In genomic region chr14:39492267-39492666, GRCh38 we compare ENCODE assay signal across 16 cellular contexts.
DNase-seq lines count a peak whose midpoint lies in the region; ATAC-seq and TF ChIP-seq lines count a peak whose summit lies in the region.
"Had no signal": no experiment of that assay in that cellular context is flagged by ENCODE, and none has a peak within 500 bp of the region (broad histone marks: within the 10 kb centered on the region; RNA-seq: fewer than 3 reads in every experiment).

No MANE protein-coding gene starts in this region.

- no peak for TF ChIP-seq CTCF in A673 (conservative IDR thresholded peaks at IDR 0.05; ENCODE audit: low read depth, low read length)
- no peak for TF ChIP-seq CTCF in astrocyte of the cerebellum (IDR thresholded peaks at IDR 0.05; ENCODE audit: low read depth, low read length, missing control alignments)
- no peak for TF ChIP-seq CTCF in GM20000 (IDR thresholded peaks at IDR 0.05; ENCODE audit: extremely low read depth, missing control alignments)

- peak; percentile 58 for DNase-seq in A673 (ENCODE audit: low spot score)
- peak; percentile 73 for DNase-seq in astrocyte of the cerebellum (ENCODE audit: low read depth)
- DNase-seq in right cardiac atrium, result no peak
- no peak for DNase-seq in GDM1 (lab: John Stamatoyannopoulos, UW)
- no peak for DNase-seq in T-helper 2 cell treated with Interferon-gamma antibody and Interleukin-4, amounts not matched to agents 5 μg/mL and 100 μg/mL, for 36 hours (ENCODE audit: low spot score)
- DNase-seq in GM20000 (ENCODE audit: low spot score), result no peak
- DNase-seq: activated CD4-positive, alpha-beta T cell treated with anti-CD3 and anti-CD28 coated beads for 1 hour; erythroblast; NCI-H1105; RPMI8226; stimulated activated naive CD8-positive, alpha-beta T cell treated with anti-CD3 and anti-CD28 coated beads, Interleukin-15, amount 100 ng/mL, for 72 hours had no signal

- H3K27me3 Mint-ChIP-seq in T-helper 2 cell treated with Interferon-gamma antibody and Interleukin-4, amounts not matched to agents 5 μg/mL and 100 μg/mL, for 36 hours (ENCODE audit: low read depth), result no peaks in the 10 kb centered on the region
- H3K27me3 Mint-ChIP-seq in activated T-helper 17 cell treated with anti-CD3 and anti-CD28 coated beads, Interleukin-2, amount 50 U/mL, for 72 hours, result no peaks in the 10 kb centered on the region
- H3K27me3 Mint-ChIP-seq: activated naive CD4-positive, alpha-beta T cell treated with anti-CD3 and anti-CD28 coated beads, Interleukin-2, amount 50 U/mL, for 24 hours; memory B cell; stimulated activated naive CD8-positive, alpha-beta T cell treated with anti-CD3 and anti-CD28 coated beads, Interleukin-15, amount 100 ng/mL, for 72 hours had no signal

- in situ Hi-C loops in astrocyte of the cerebellum (cut with HindIII; ENCODE audit: low sequenced_read_pairs), result no loop called here

- H3K4me1 Mint-ChIP-seq in T-helper 2 cell treated with Interferon-gamma antibody and Interleukin-4, amounts not matched to agents 5 μg/mL and 100 μg/mL, for 36 hours (ENCODE audit: low read depth), result no peaks in the 10 kb centered on the region
- no peaks in the 10 kb centered on the region for H3K4me1 Mint-ChIP-seq in activated T-helper 17 cell treated with anti-CD3 and anti-CD28 coated beads, Interleukin-2, amount 50 U/mL, for 72 hours
- H3K4me1 Mint-ChIP-seq: stimulated activated naive CD8-positive, alpha-beta T cell treated with anti-CD3 and anti-CD28 coated beads, Interleukin-15, amount 100 ng/mL, for 72 hours had no signal

- H3K27ac Mint-ChIP-seq in T-helper 2 cell treated with Interferon-gamma antibody and Interleukin-4, amounts not matched to agents 5 μg/mL and 100 μg/mL, for 36 hours, result no peak overlapping the region
- no peak overlapping the region for H3K27ac Mint-ChIP-seq in activated T-helper 17 cell treated with anti-CD3 and anti-CD28 coated beads, Interleukin-2, amount 50 U/mL, for 72 hours
- H3K27ac Mint-ChIP-seq: activated naive CD4-positive, alpha-beta T cell treated with anti-CD3 and anti-CD28 coated beads, Interleukin-2, amount 50 U/mL, for 24 hours; memory B cell; stimulated activated naive CD8-positive, alpha-beta T cell treated with anti-CD3 and anti-CD28 coated beads, Interleukin-15, amount 100 ng/mL, for 72 hours had no signal

- BruUV-seq in A673 (replicated peaks; lab: Mats Ljungman, UMichigan), result no TSS peak

- CTCF ChIA-PET in A673 (lab: Charles Lee), result no interaction called here

- no peak overlapping the region for H3K27ac ChIP-seq in A673 (ENCODE audit: low read depth, low read length, poor library complexity, severe bottlenecking)
- H3K27ac ChIP-seq in right cardiac atrium (ENCODE audit: low read length), result no peak overlapping the region
- H3K27ac ChIP-seq: C4-2B had no signal

- H3K4me3 Mint-ChIP-seq in T-helper 2 cell treated with Interferon-gamma antibody and Interleukin-4, amounts not matched to agents 5 μg/mL and 100 μg/mL, for 36 hours, result no peak overlapping the region
- no peak overlapping the region for H3K4me3 Mint-ChIP-seq in activated T-helper 17 cell treated with anti-CD3 and anti-CD28 coated beads, Interleukin-2, amount 50 U/mL, for 72 hours
- H3K4me3 Mint-ChIP-seq: activated naive CD4-positive, alpha-beta T cell treated with anti-CD3 and anti-CD28 coated beads, Interleukin-2, amount 50 U/mL, for 24 hours; memory B cell; stimulated activated naive CD8-positive, alpha-beta T cell treated with anti-CD3 and anti-CD28 coated beads, Interleukin-15, amount 100 ng/mL, for 72 hours had no signal

- intact Hi-C loops in A673 (cut with micrococcal nuclease; ENCODE audit: unreplicated experiment), result no loop called here
- intact Hi-C loops in right cardiac atrium (cut with DNase I), result no loop called here

- POLR2A ChIA-PET in A673 (lab: Charles Lee; ENCODE audit: low non-redundant PET), result no interaction called here

- H3K4me3 ChIP-seq in A673 (ENCODE audit: low read depth, low read length, poor library complexity, severe bottlenecking), result no peak overlapping the region
- no peak overlapping the region for H3K4me3 ChIP-seq in astrocyte of the cerebellum (ENCODE audit: low read depth, low read length)
- no peak overlapping the region for H3K4me3 ChIP-seq in right cardiac atrium (ENCODE audit: low read length)

- H3K36me3 Mint-ChIP-seq in T-helper 2 cell treated with Interferon-gamma antibody and Interleukin-4, amounts not matched to agents 5 μg/mL and 100 μg/mL, for 36 hours (ENCODE audit: low read depth), result no peaks in the 10 kb centered on the region
- no peaks in the 10 kb centered on the region for H3K36me3 Mint-ChIP-seq in activated T-helper 17 cell treated with anti-CD3 and anti-CD28 coated beads, Interleukin-2, amount 50 U/mL, for 72 hours (ENCODE audit: low read depth)
- H3K36me3 Mint-ChIP-seq: activated naive CD4-positive, alpha-beta T cell treated with anti-CD3 and anti-CD28 coated beads, Interleukin-2, amount 50 U/mL, for 24 hours had no signal

- no peaks in the 10 kb centered on the region for H3K36me3 ChIP-seq in A673 (ENCODE audit: insufficient read depth, low read length, poor library complexity, severe bottlenecking)

- H3K4me1 ChIP-seq in A673 (ENCODE audit: insufficient read depth, low read length, poor library complexity, severe bottlenecking) (peaks cover 12% of the 10 kb centered on the region), right cardiac atrium (ENCODE audit: control insufficient read depth, insufficient read depth, low read length) (peaks cover 1% of the 10 kb centered on the region)

- ATAC-seq in HG02610 (IDR thresholded peaks at IDR 0.05; ENCODE audit: unreplicated experiment), result peak; percentile 75
- ATAC-seq in right cardiac atrium, result peak; percentile 49 to 63
- no peak for ATAC-seq in activated T-helper 17 cell treated with anti-CD3 and anti-CD28 coated beads, Interleukin-2, amount 50 U/mL, for 72 hours (replicated peaks)
- ATAC-seq: stimulated activated naive CD8-positive, alpha-beta T cell treated with anti-CD3 and anti-CD28 coated beads, Interleukin-15, amount 100 ng/mL, for 72 hours had no signal

- H3K27me3 ChIP-seq in A673 (replicated peaks; ENCODE audit: insufficient read depth, low read depth, low read length, poor library complexity) (no peaks in the 10 kb centered on the region), right cardiac atrium (ENCODE audit: control insufficient read depth, insufficient read depth) (no peaks in the 10 kb centered on the region)

- 46% methylated on average over 2 of the region's 2 CpGs for WGBS in right cardiac atrium

- H3K9me3 ChIP-seq in A673 (ENCODE audit: low read depth, low read length, poor library complexity, severe bottlenecking) (no peaks in the 10 kb centered on the region), right cardiac atrium (ENCODE audit: control insufficient read depth, low read length) (no peaks in the 10 kb centered on the region)

- H3K9me3 Mint-ChIP-seq in T-helper 2 cell treated with Interferon-gamma antibody and Interleukin-4, amounts not matched to agents 5 μg/mL and 100 μg/mL, for 36 hours, result peaks cover 13% of the 10 kb centered on the region
- H3K9me3 Mint-ChIP-seq in activated T-helper 17 cell treated with anti-CD3 and anti-CD28 coated beads, Interleukin-2, amount 50 U/mL, for 72 hours, result peaks cover 5% of the 10 kb centered on the region

Comparison
In these comparisons a context has a peak if more than half of its experiments do, and no peak if none do; other contexts are left out.
1. DNase-seq: peak in A673 (single experiment) and astrocyte of the cerebellum (single experiment); none in right cardiac atrium (0 of 3), GDM1 (single experiment), T-helper 2 cell treated with Interferon-gamma antibody and Interleukin-4, amounts not matched to agents 5 μg/mL and 100 μg/mL, for 36 hours (single experiment) and GM20000 (single experiment).